In genomic region chr22:41445171-41446056, GRCh38 we compare ENCODE assay signal across 8 cellular contexts. TPM values are rescaled to one million over a fixed set of nuclear protein-coding genes. Genes with fewer than 3 reads are reported as not detected.
DNase-seq lines count a peak whose midpoint lies in the region; ATAC-seq, FAIRE-seq and TF ChIP-seq lines count a peak whose summit lies in the region.

No MANE protein-coding gene starts in this region.

- H3K4me3 ChIP-seq in PC-3 (ENCODE audit: low read length) (peak overlapping the region; percentile 82), astrocyte (ENCODE audit: insufficient read depth, low read depth, low read length) (peak overlapping the region; percentile 96), iPS-20b (ENCODE audit: low read length) (peak overlapping the region; percentile 98)

- no peak for FAIRE-seq in astrocyte (lab: Jason Lieb, UNC)

- H4K20me1 ChIP-seq in PC-3 (ENCODE audit: low read length) (peaks cover 17% of the 10 kb centered on the region), astrocyte (ENCODE audit: insufficient read depth, low read length) (peaks cover 53% of the 10 kb centered on the region)

- H3K4me1 Mint-ChIP-seq in astrocyte (ENCODE audit: low read depth, unreplicated experiment): peaks cover 16% of the 10 kb centered on the region

- peak overlapping the region; percentile 77 for H3K4me2 ChIP-seq in PC-3 (ENCODE audit: low read length)
- H3K4me2 ChIP-seq in astrocyte (ENCODE audit: low read length): peak overlapping the region; percentile 98

- no peaks in the 10 kb centered on the region for H3K27me3 ChIP-seq in PC-3 (ENCODE audit: low read length)
- no peaks in the 10 kb centered on the region for H3K27me3 ChIP-seq in astrocyte (ENCODE audit: insufficient read depth, low read length)
- no peaks in the 10 kb centered on the region for H3K27me3 ChIP-seq in iPS-20b (ENCODE audit: insufficient read depth, low read length)

- no peak for TF ChIP-seq CTCF in PC-3 (conservative IDR thresholded peaks at IDR 0.05; ENCODE audit: low read depth, low read length)
- no peak for TF ChIP-seq CTCF in astrocyte (IDR thresholded peaks at IDR 0.05; ENCODE audit: insufficient read depth, low read depth, low read length)

- POLR2A ChIA-PET in PC-3 (lab: Charles Lee; ENCODE audit: unreplicated experiment): interaction anchor here (0.5 to 1.3 kb wide), 2 partner anchors 23 to 144 kb away, joined by 10 to 17 read pairs; partner anchors contain the start of genes PHF5A and PMM1

- intact Hi-C loops in PC-3 (cut with micrococcal nuclease): no loop called here

- CTCF ChIA-PET in PC-3 (lab: Charles Lee): no interaction called here

- ATAC-seq in PC-3: no peak
- no peak for ATAC-seq in GM21390 (IDR thresholded peaks at IDR 0.05; ENCODE audit: unreplicated experiment)

- no peaks in the 10 kb centered on the region for H3K9me3 Mint-ChIP-seq in astrocyte (ENCODE audit: unreplicated experiment)

- peaks cover 7% of the 10 kb centered on the region for H3K36me3 Mint-ChIP-seq in astrocyte (ENCODE audit: low read depth, unreplicated experiment)

- peaks cover 65% of the 10 kb centered on the region for H3K79me2 ChIP-seq in PC-3 (ENCODE audit: low read length)
- peaks cover 67% of the 10 kb centered on the region for H3K79me2 ChIP-seq in astrocyte (ENCODE audit: insufficient read depth, low read length)

- H3K9me2 ChIP-seq in PC-3 (replicated peaks; ENCODE audit: low read length): no peaks in the 10 kb centered on the region

- DNase-seq in stimulated activated CD4-positive, alpha-beta T cell treated with anti-CD3 and anti-CD28 coated beads, Interleukin-15, amount 100 ng/mL, for 24 hours: peak; percentile 35
- no peak for DNase-seq in stimulated activated CD4-positive, alpha-beta T cell treated with anti-CD3 and anti-CD28 coated beads, Interleukin-4, amount 100 ng/mL, for 4 hours
- peak; percentile 43 for DNase-seq in PC-3
- DNase-seq in astrocyte (ENCODE audit: low read depth): no peak
- peak; percentile 25 for DNase-seq in stimulated activated CD4-positive, alpha-beta T cell treated with anti-CD3 and anti-CD28 coated beads, Interleukin-4, amount 100 ng/mL, for 1 hour
- no peak for DNase-seq in NCI-H446 treated with DMSO at 0.1 percent for 48 hours (lab: John Stamatoyannopoulos, UW)

- no peaks in the 10 kb centered on the region for H3F3A ChIP-seq in PC-3 (ENCODE audit: low read length, unreplicated experiment)

- BruUV-seq in PC-3 (replicated peaks; lab: Mats Ljungman, UMichigan): TSS peak; percentile 36

- no peaks in the 10 kb centered on the region for H3K27me3 Mint-ChIP-seq in astrocyte (ENCODE audit: low read depth, unreplicated experiment)

- H3K4me3 Mint-ChIP-seq in astrocyte (ENCODE audit: unreplicated experiment): peak overlapping the region; percentile 98

- peak overlapping the region; percentile 97 for H3K9ac ChIP-seq in PC-3 (ENCODE audit: low read length)
- peak overlapping the region; percentile 96 for H3K9ac ChIP-seq in astrocyte (ENCODE audit: low read length)
- peak overlapping the region; percentile 99 for H3K9ac ChIP-seq in iPS-20b (ENCODE audit: low read depth, low read length)

- H3K36me3 ChIP-seq in PC-3 (ENCODE audit: low read depth, low read length) (peaks cover 4% of the 10 kb centered on the region; the same call in 1 of the 2 replicates), astrocyte (ENCODE audit: insufficient read depth, low read length) (peaks cover 6% of the 10 kb centered on the region), iPS-20b (ENCODE audit: insufficient read depth, low read depth, low read length) (peaks cover 31% of the 10 kb centered on the region)

- peak overlapping the region; percentile 92 for H3K27ac Mint-ChIP-seq in astrocyte (ENCODE audit: unreplicated experiment)

- H3K9me3 ChIP-seq in PC-3 (ENCODE audit: low read length): no peaks in the 10 kb centered on the region
- no peaks in the 10 kb centered on the region for H3K9me3 ChIP-seq in astrocyte (ENCODE audit: insufficient read depth, low read depth, low read length)
- H3K9me3 ChIP-seq in iPS-20b (ENCODE audit: insufficient read depth, low read depth, low read length): no peaks in the 10 kb centered on the region

- H3K27ac ChIP-seq in PC-3 (ENCODE audit: low read length): peak overlapping the region; percentile 22
- peak overlapping the region; percentile 97 for H3K27ac ChIP-seq in astrocyte (ENCODE audit: low read depth, low read length)
- peak overlapping the region; percentile 87 for H3K27ac ChIP-seq in iPS-20b (ENCODE audit: low read length)

- H2AFZ ChIP-seq in PC-3 (ENCODE audit: low read length) (no peak overlapping the region), astrocyte (ENCODE audit: low read depth, low read length) (no peak overlapping the region)

- peaks cover 4% of the 10 kb centered on the region; the same call in 1 of the 2 replicates for H3K4me1 ChIP-seq in PC-3 (ENCODE audit: insufficient read depth, low read length)
- H3K4me1 ChIP-seq in astrocyte (ENCODE audit: insufficient read depth, low read length): peaks cover 11% of the 10 kb centered on the region
- H3K4me1 ChIP-seq in iPS-20b (ENCODE audit: insufficient read depth, low read length): peaks cover 7% of the 10 kb centered on the region; the same call in 1 of the 2 replicates

RNA-seq across cellular contexts. Expression of gene TOB2, which starts 1.2 kb away (rescaled TPM):
- total RNA-seq in PC-3 (2014; rRNA removed) (12.8 and 13.5 TPM in 2 replicates), astrocyte (48.1 and 54.6 TPM in 2 replicates)

RNA-seq across cellular contexts. Expression of gene PHF5A, which starts 23.1 kb away (rescaled TPM):
- total RNA-seq in PC-3 (2014; rRNA removed) (76.5 and 80.4 TPM in 2 replicates), astrocyte (25.3 and 30.9 TPM in 2 replicates)

RNA-seq across cellular contexts. Expression of gene ACO2, which starts 23.5 kb away (rescaled TPM):
- total RNA-seq in PC-3 (2014; rRNA removed) (118 and 130 TPM in 2 replicates), astrocyte (67.2 and 73.7 TPM in 2 replicates)

Comparison
In these comparisons a context has a peak if more than half of its experiments do, and no peak if none do; other contexts are left out.
1. DNase-seq: peak in stimulated activated CD4-positive, alpha-beta T cell treated with anti-CD3 and anti-CD28 coated beads, Interleukin-15, amount 100 ng/mL, for 24 hours (single experiment), PC-3 (single experiment) and stimulated activated CD4-positive, alpha-beta T cell treated with anti-CD3 and anti-CD28 coated beads, Interleukin-4, amount 100 ng/mL, for 1 hour (single experiment); none in stimulated activated CD4-positive, alpha-beta T cell treated with anti-CD3 and anti-CD28 coated beads, Interleukin-4, amount 100 ng/mL, for 4 hours (0 of 2), astrocyte (single experiment) and NCI-H446 treated with DMSO at 0.1 percent for 48 hours (single experiment).
2. H3K27ac ChIP-seq: peak in every context shown above with its lines; median percentile 97 in astrocyte; 87 in iPS-20b; 22 in PC-3.
3. Peak in every context shown above with its lines, with median percentiles within 50 percentile points of each other: H3K4me3 ChIP-seq and H3K9ac ChIP-seq.